9 cellular contexts compared by ENCODE assay signal in the genomic region with DNA sequence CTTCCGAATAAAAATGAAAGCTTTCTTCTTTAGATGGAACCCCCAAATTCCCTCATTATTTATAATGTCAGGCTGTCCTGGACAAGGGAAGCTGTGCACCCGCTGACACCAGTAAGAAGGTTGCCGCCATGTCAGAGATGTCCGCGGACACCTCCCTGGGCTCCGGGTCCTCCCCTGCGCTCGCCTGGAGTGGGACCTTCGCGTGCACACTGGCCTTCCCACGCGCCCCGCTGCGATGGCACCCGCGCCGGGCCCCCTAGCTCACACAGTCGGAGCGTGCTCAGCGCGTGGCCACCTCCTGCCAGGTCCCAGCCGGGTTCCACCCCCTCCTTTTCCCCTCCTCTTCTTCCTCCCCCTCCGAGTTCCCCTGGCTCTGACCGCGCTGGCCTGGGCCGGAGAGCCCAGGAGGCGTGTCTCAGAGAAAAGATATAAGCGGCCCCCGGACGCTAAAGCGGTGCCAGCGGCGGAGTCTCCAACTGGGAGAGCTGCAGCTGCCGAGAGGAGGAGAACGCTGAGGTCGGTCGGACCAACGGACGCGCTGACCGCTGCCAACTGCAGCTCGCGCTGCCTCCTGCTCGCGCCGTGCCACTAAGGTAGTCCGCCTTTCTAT. TPM values are rescaled to one million over a fixed set of nuclear protein-coding genes. Genes with fewer than 3 reads are reported as not detected.
DNase-seq lines count a peak whose midpoint lies in the region; ATAC-seq and TF ChIP-seq lines count a peak whose summit lies in the region.
"Had no signal": no experiment of that assay in that cellular context is flagged by ENCODE, and none has a peak within 500 bp of the region (broad histone marks: within the 10 kb centered on the region; RNA-seq: fewer than 3 reads in every experiment).

A gene with protein sequence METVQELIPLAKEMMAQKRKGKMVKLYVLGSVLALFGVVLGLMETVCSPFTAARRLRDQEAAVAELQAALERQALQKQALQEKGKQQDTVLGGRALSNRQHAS (plus strand): TSS at position 456 of the 610 bp plus-strand sequence. CDS start 273 bp downstream, outside the sequence.

- no peak for TF ChIP-seq CTCF in WI38 (IDR thresholded peaks at IDR 0.05; ENCODE audit: low read depth, low read length)
- TF ChIP-seq CTCF in dorsolateral prefrontal cortex (IDR thresholded peaks at IDR 0.05 in 54 of 56, conservative IDR thresholded peaks at IDR 0.05 in 2 of 56; ENCODE audit: low read depth in 1 of 56, partially characterized antibody in 56 of 56) = peak in 1 of 56 donors; percentile 28
- TF ChIP-seq CTCF in liver (IDR thresholded peaks at IDR 0.05; ENCODE audit: low read depth, low read length, missing input control) = peak; percentile 5

- no peak for DNase-seq in activated CD4-positive, CD25-positive, alpha-beta regulatory T cell (lab: John Stamatoyannopoulos, UW)
- DNase-seq in dorsolateral prefrontal cortex (peak in 9 of 10 donors; percentile 29 to 64 (median 37)), DMS114 treated with DMSO at 0.1 percent for 48 hours (lab: John Stamatoyannopoulos, UW; ENCODE audit: unreplicated experiment) (no peak)
- peak; percentile 41 for DNase-seq in stimulated activated CD4-positive, alpha-beta T cell treated with anti-CD3 and anti-CD28 coated beads, Interleukin-4, amount 100 ng/mL, for 24 hours
- DNase-seq: DND-41 had no signal

- H3K4me3 ChIP-seq in WI38 (ENCODE audit: low read depth, low read length) (peak within 1 kb of the TSS; percentile 55), dorsolateral prefrontal cortex (peak within 1 kb of the TSS; percentile 47 to 82 (median 66)), liver (ENCODE audit: low read depth in 1 of 3, low read length in 3 of 3) (peak within 1 kb of the TSS; percentile 65 to 82 (median 78))

- ATAC-seq in activated CD4-positive, CD25-positive, alpha-beta regulatory T cell treated with anti-CD3 and anti-CD28 coated beads, Interleukin-2, amount 50 U/mL, for 24 hours = peak; percentile 27 to 42
- no peak for ATAC-seq in HG03139 (IDR thresholded peaks at IDR 0.05; ENCODE audit: unreplicated experiment)

- TF ChIP-seq RAD21 in liver (IDR thresholded peaks at IDR 0.05) = peak; percentile 40 to 63

- H3K27me3 ChIP-seq in dorsolateral prefrontal cortex = no peaks in the 10 kb centered on the region
- no peaks in the 10 kb centered on the region for H3K27me3 ChIP-seq in liver (ENCODE audit: control insufficient read depth in 4 of 4, insufficient read depth in 4 of 4, low read length in 3 of 4)

- H3K27ac ChIP-seq in dorsolateral prefrontal cortex (peak within 1 kb of the TSS in 42 of 59 donors; percentile 3 to 84 (median 54)), liver (ENCODE audit: low read depth in 1 of 2, low read length in 2 of 2) (peak within 1 kb of the TSS; percentile 72 to 94)

- peak within 1 kb of the TSS; percentile 61 to 77 for H3K9ac ChIP-seq in liver (ENCODE audit: low read depth in 1 of 2, low read length in 2 of 2)

- 4% methylated on average over 47 of the region's 47 CpGs for WGBS in liver

- no peaks in the 10 kb centered on the region for H3K9me3 ChIP-seq in liver (ENCODE audit: control insufficient read depth in 4 of 4, low read length in 3 of 4)

- H3K4me1 ChIP-seq in liver (ENCODE audit: control insufficient read depth in 4 of 4, insufficient read depth in 4 of 4, low read length in 3 of 4) = peaks cover 11 to 65% (median 32%) of the 10 kb centered on the region in 4 donors

- intact Hi-C loops in dorsolateral prefrontal cortex (cut with DNase I) = no loop called here

- no peaks in the 10 kb centered on the region for H3K36me3 ChIP-seq in liver (ENCODE audit: control insufficient read depth in 4 of 4, insufficient read depth in 3 of 4, low read depth in 1 of 4, low read length in 3 of 4)

TF ChIP-seq in liver, 16 proteins besides CTCF, POLR2A, EP300 and RAD21:
- TF ChIP-seq SP1 (IDR thresholded peaks at IDR 0.05) = peak; percentile 78
- TF ChIP-seq, protein P1, sequence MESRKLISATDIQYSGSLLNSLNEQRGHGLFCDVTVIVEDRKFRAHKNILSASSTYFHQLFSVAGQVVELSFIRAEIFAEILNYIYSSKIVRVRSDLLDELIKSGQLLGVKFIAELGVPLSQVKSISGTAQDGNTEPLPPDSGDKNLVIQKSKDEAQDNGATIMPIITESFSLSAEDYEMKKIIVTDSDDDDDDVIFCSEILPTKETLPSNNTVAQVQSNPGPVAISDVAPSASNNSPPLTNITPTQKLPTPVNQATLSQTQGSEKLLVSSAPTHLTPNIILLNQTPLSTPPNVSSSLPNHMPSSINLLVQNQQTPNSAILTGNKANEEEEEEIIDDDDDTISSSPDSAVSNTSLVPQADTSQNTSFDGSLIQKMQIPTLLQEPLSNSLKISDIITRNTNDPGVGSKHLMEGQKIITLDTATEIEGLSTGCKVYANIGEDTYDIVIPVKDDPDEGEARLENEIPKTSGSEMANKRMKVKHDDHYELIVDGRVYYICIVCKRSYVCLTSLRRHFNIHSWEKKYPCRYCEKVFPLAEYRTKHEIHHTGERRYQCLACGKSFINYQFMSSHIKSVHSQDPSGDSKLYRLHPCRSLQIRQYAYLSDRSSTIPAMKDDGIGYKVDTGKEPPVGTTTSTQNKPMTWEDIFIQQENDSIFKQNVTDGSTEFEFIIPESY (IDR thresholded peaks at IDR 0.05) = peak; percentile 15
- TF ChIP-seq, protein P2, sequence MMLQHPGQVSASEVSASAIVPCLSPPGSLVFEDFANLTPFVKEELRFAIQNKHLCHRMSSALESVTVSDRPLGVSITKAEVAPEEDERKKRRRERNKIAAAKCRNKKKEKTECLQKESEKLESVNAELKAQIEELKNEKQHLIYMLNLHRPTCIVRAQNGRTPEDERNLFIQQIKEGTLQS (IDR thresholded peaks at IDR 0.05) = no peak
- TF ChIP-seq, protein P3, sequence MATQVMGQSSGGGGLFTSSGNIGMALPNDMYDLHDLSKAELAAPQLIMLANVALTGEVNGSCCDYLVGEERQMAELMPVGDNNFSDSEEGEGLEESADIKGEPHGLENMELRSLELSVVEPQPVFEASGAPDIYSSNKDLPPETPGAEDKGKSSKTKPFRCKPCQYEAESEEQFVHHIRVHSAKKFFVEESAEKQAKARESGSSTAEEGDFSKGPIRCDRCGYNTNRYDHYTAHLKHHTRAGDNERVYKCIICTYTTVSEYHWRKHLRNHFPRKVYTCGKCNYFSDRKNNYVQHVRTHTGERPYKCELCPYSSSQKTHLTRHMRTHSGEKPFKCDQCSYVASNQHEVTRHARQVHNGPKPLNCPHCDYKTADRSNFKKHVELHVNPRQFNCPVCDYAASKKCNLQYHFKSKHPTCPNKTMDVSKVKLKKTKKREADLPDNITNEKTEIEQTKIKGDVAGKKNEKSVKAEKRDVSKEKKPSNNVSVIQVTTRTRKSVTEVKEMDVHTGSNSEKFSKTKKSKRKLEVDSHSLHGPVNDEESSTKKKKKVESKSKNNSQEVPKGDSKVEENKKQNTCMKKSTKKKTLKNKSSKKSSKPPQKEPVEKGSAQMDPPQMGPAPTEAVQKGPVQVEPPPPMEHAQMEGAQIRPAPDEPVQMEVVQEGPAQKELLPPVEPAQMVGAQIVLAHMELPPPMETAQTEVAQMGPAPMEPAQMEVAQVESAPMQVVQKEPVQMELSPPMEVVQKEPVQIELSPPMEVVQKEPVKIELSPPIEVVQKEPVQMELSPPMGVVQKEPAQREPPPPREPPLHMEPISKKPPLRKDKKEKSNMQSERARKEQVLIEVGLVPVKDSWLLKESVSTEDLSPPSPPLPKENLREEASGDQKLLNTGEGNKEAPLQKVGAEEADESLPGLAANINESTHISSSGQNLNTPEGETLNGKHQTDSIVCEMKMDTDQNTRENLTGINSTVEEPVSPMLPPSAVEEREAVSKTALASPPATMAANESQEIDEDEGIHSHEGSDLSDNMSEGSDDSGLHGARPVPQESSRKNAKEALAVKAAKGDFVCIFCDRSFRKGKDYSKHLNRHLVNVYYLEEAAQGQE (IDR thresholded peaks at IDR 0.05) = peak; percentile 94
- peak; percentile 97 for TF ChIP-seq TAF1 (conservative IDR thresholded peaks at IDR 0.05)
- peak in 1 of 2 donors; percentile 41 for TF ChIP-seq JUND (IDR thresholded peaks at IDR 0.05)
- TF ChIP-seq GABPA (IDR thresholded peaks at IDR 0.05 in 1 of 2, conservative IDR thresholded peaks at IDR 0.05 in 1 of 2) = no peak
- TF ChIP-seq YY1 (IDR thresholded peaks at IDR 0.05) = no peak
- TF ChIP-seq RXRA (IDR thresholded peaks at IDR 0.05) = peak; percentile 73 to 80
- TF ChIP-seq, protein P4, sequence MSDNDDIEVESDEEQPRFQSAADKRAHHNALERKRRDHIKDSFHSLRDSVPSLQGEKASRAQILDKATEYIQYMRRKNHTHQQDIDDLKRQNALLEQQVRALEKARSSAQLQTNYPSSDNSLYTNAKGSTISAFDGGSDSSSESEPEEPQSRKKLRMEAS (IDR thresholded peaks at IDR 0.05) = peak; percentile 81
- peak; percentile 79 to 90 for TF ChIP-seq EGR1 (IDR thresholded peaks at IDR 0.05; ENCODE audit: low read depth in 2 of 2)
- TF ChIP-seq HNF4A (conservative IDR thresholded peaks at IDR 0.05) = peak; percentile 58 to 71
- peak; percentile 23 for TF ChIP-seq NR2F2 (IDR thresholded peaks at IDR 0.05)
- TF ChIP-seq HNF4G (IDR thresholded peaks at IDR 0.05) = no peak
- no peak for TF ChIP-seq FOXA2 (IDR thresholded peaks at IDR 0.05)
- peak; percentile 44 for TF ChIP-seq FOXA1 (IDR thresholded peaks at IDR 0.05)

RNA-seq across cellular contexts. Expression of the gene that starts here (rescaled TPM):
- total RNA-seq in dorsolateral prefrontal cortex (10 to 100 TPM in 9 of 120 experiments, 1 to 10 TPM in 103, under 1 TPM in 8; 0.54 to 40.5 (median 2.6) TPM), liver (100 to 1,000 TPM in 1 of 2 donors, 1 to 10 TPM in 1; 9.6 to 185 TPM)
- polyA plus RNA-seq in liver = 100 to 1,000 TPM; 146 to 347 TPM

Comparison
In these comparisons a context has a peak if more than half of its experiments do, and no peak if none do; other contexts are left out.
1. DNase-seq: peak in dorsolateral prefrontal cortex (9 of 10) and stimulated activated CD4-positive, alpha-beta T cell treated with anti-CD3 and anti-CD28 coated beads, Interleukin-4, amount 100 ng/mL, for 24 hours (single experiment); none in activated CD4-positive, CD25-positive, alpha-beta regulatory T cell (0 of 4) and DMS114 treated with DMSO at 0.1 percent for 48 hours (single experiment).
2. Peak in every context shown above with its lines, with median percentiles within 50 percentile points of each other: H3K4me3 ChIP-seq.